Comparison of ENCODE assay signal across 12 cellular contexts in genomic region chrX:68307767-68308166, GRCh38.
A peak's percentile ranks its signal among the peaks of the same experiment; 100 is the strongest.
DNase-seq lines count a peak whose midpoint lies in the region; FAIRE-seq and TF ChIP-seq lines count a peak whose summit lies in the region.
"Had no signal": no experiment of that assay in that cellular context is flagged by ENCODE, and none has a peak within 500 bp of the region (broad histone marks: within the 10 kb centered on the region; RNA-seq: fewer than 3 reads in every experiment).

No MANE protein-coding gene starts in this region.

- no peak for TF ChIP-seq CTCF in astrocyte of the cerebellum (IDR thresholded peaks at IDR 0.05; ENCODE audit: low read depth, low read length, missing control alignments)

- H3K9me3 ChIP-seq in MG63: no peaks in the 10 kb centered on the region

- H3K36me3 ChIP-seq in MG63: no peaks in the 10 kb centered on the region

- FAIRE-seq in frontal cortex (lab: Jason Lieb, UNC): no peak

- DNase-seq in A172 (ENCODE audit: low spot score) (peak; percentile 74), HS-5 (ENCODE audit: low read depth) (peak; percentile 67), astrocyte of the cerebellum (ENCODE audit: low read depth) (peak; percentile 83), hepatic stellate cell (ENCODE audit: low spot score) (peak; percentile 11), frontal cortex (ENCODE audit: low spot score in 2 of 2) (no peak), NCI-H1417 (lab: John Stamatoyannopoulos, UW) (no peak), MG63 (no peak), T-helper 9 cell (no peak)
- DNase-seq: cortex of kidney, GF-D8, GOT3, NCI-H1105 treated with DMSO at 0.1 percent for 48 hours had no signal

- no peaks in the 10 kb centered on the region for H3K27me3 ChIP-seq in MG63

- no peak overlapping the region for H3K4me3 ChIP-seq in astrocyte of the cerebellum (ENCODE audit: low read depth, low read length)
- H3K4me3 ChIP-seq in MG63: no peak overlapping the region

- in situ Hi-C loops in astrocyte of the cerebellum (cut with HindIII; ENCODE audit: low sequenced_read_pairs): no loop called here

Comparison
In these comparisons a context has a peak if more than half of its experiments do, and no peak if none do; other contexts are left out.
1. DNase-seq: peak in A172 (single experiment), HS-5 (single experiment), astrocyte of the cerebellum (single experiment) and hepatic stellate cell (single experiment); none in frontal cortex (0 of 2), NCI-H1417 (0 of 3), MG63 (single experiment) and T-helper 9 cell (single experiment).